Comparison of ENCODE assay signal across 18 cellular contexts in genomic region chr2:61662990-61663389, GRCh38.
DNase-seq lines count a peak whose midpoint lies in the region; ATAC-seq and TF ChIP-seq lines count a peak whose summit lies in the region.
"Had no signal": no experiment of that assay in that cellular context is flagged by ENCODE, and none has a peak within 500 bp of the region (broad histone marks: within the 10 kb centered on the region; RNA-seq: fewer than 3 reads in every experiment).

No MANE protein-coding gene starts in this region.

- intact Hi-C loops in activated CD8-positive, alpha-beta T cell treated with anti-CD3 and anti-CD28 coated beads for 36 hours (cut with micrococcal nuclease), result no loop called here
- intact Hi-C loops in Calu3 (cut with micrococcal nuclease; ENCODE audit: unreplicated experiment) (loop anchor here (5.0 kb wide), 1 partner anchor 241 kb away; no protein-coding TSS in a partner anchor), natural killer cell (cut with micrococcal nuclease) (no loop called here)

- POLR2A ChIA-PET in activated CD8-positive, alpha-beta T cell treated with anti-CD3 and anti-CD28 coated beads for 36 hours (lab: Charles Lee), result no interaction called here
- POLR2A ChIA-PET in activated CD8-positive, alpha-beta T cell treated with anti-CD3 and anti-CD28 coated beads, Interleukin-2, amount 10 ng/mL, durations not matched to agents 7 days and 5 days (lab: Charles Lee), result interaction anchor here (1.2 kb wide), 1 partner anchor 127 kb away, joined by 3 read pairs; no protein-coding TSS in a partner anchor

- no peak for TF ChIP-seq CTCF in activated CD8-positive, alpha-beta T cell treated with anti-CD3 and anti-CD28 coated beads for 36 hours (IDR thresholded peaks at IDR 0.05)
- TF ChIP-seq CTCF in Calu3 (IDR thresholded peaks at IDR 0.05; ENCODE audit: unreplicated experiment) (no peak), natural killer cell (IDR thresholded peaks at IDR 0.05) (no peak)

- no peaks in the 10 kb centered on the region for H3K36me3 Mint-ChIP-seq in activated CD8-positive, alpha-beta T cell treated with anti-CD3 and anti-CD28 coated beads for 36 hours (ENCODE audit: low read depth)
- no peaks in the 10 kb centered on the region for H3K36me3 Mint-ChIP-seq in activated CD8-positive, alpha-beta T cell treated with anti-CD3 and anti-CD28 coated beads, Interleukin-2, amount 10 ng/mL, durations not matched to agents 7 days and 5 days (ENCODE audit: low read depth)
- H3K36me3 Mint-ChIP-seq in Calu3 (ENCODE audit: insufficient read depth, unreplicated experiment) (peaks cover 8% of the 10 kb centered on the region), natural killer cell (no peaks in the 10 kb centered on the region)
- no peaks in the 10 kb centered on the region for H3K36me3 Mint-ChIP-seq in central memory CD8-positive, alpha-beta T cell (ENCODE audit: insufficient read depth)

- H3K4me3 Mint-ChIP-seq in activated CD8-positive, alpha-beta T cell treated with anti-CD3 and anti-CD28 coated beads for 36 hours, result no peak overlapping the region
- no peak overlapping the region for H3K4me3 Mint-ChIP-seq in activated CD8-positive, alpha-beta T cell treated with anti-CD3 and anti-CD28 coated beads, Interleukin-2, amount 10 ng/mL, durations not matched to agents 7 days and 5 days
- H3K4me3 Mint-ChIP-seq in Calu3 (ENCODE audit: low read depth, unreplicated experiment) (peak overlapping the region; percentile 6), natural killer cell (peak overlapping the region; percentile 66)
- peak overlapping the region; percentile 29 for H3K4me3 Mint-ChIP-seq in central memory CD8-positive, alpha-beta T cell
- H3K4me3 Mint-ChIP-seq: H9 had no signal

- H3K4me1 Mint-ChIP-seq in activated CD8-positive, alpha-beta T cell treated with anti-CD3 and anti-CD28 coated beads for 36 hours (ENCODE audit: low read depth), result peaks cover 10% of the 10 kb centered on the region
- H3K4me1 Mint-ChIP-seq in activated CD8-positive, alpha-beta T cell treated with anti-CD3 and anti-CD28 coated beads, Interleukin-2, amount 10 ng/mL, durations not matched to agents 7 days and 5 days (ENCODE audit: low read depth), result peaks cover 7% of the 10 kb centered on the region
- H3K4me1 Mint-ChIP-seq in Calu3 (ENCODE audit: low read depth, unreplicated experiment) (peaks cover 88% of the 10 kb centered on the region), natural killer cell (peaks cover 27 to 30% of the 10 kb centered on the region in 2 donors)
- peaks cover 37% of the 10 kb centered on the region for H3K4me1 Mint-ChIP-seq in central memory CD8-positive, alpha-beta T cell

- no TSS peak for BruUV-seq in Calu3 (replicated peaks; lab: Mats Ljungman, UMichigan)

- peak; percentile 61 for ATAC-seq in activated CD8-positive, alpha-beta T cell treated with anti-CD3 and anti-CD28 coated beads for 36 hours
- no peak for ATAC-seq in activated CD8-positive, alpha-beta T cell treated with anti-CD3 and anti-CD28 coated beads, Interleukin-2, amount 10 ng/mL, durations not matched to agents 7 days and 5 days
- peak; percentile 97 for ATAC-seq in central memory CD8-positive, alpha-beta T cell (replicated peaks; ENCODE audit: extremely low read depth, poor library complexity, severe bottlenecking)
- ATAC-seq in natural killer cell (peak; percentile 72 to 90 (median 84)), GM21576 (IDR thresholded peaks at IDR 0.05; ENCODE audit: unreplicated experiment) (no peak), HG02763 (IDR thresholded peaks at IDR 0.05; ENCODE audit: unreplicated experiment) (no peak), GM18517 (IDR thresholded peaks at IDR 0.05; ENCODE audit: unreplicated experiment) (no peak)

- CTCF ChIA-PET in activated CD8-positive, alpha-beta T cell treated with anti-CD3 and anti-CD28 coated beads for 36 hours (lab: Charles Lee), result no interaction called here
- CTCF ChIA-PET in activated CD8-positive, alpha-beta T cell treated with anti-CD3 and anti-CD28 coated beads, Interleukin-2, amount 10 ng/mL, durations not matched to agents 7 days and 5 days (lab: Charles Lee), result interaction anchor here (1.1 kb wide), 1 partner anchor 17 kb away, joined by 4 read pairs; no protein-coding TSS in a partner anchor
- CTCF ChIA-PET in Calu3 (lab: Charles Lee), result no interaction called here

- peak overlapping the region; percentile 2 for H3K27ac Mint-ChIP-seq in activated CD8-positive, alpha-beta T cell treated with anti-CD3 and anti-CD28 coated beads for 36 hours
- H3K27ac Mint-ChIP-seq in activated CD8-positive, alpha-beta T cell treated with anti-CD3 and anti-CD28 coated beads, Interleukin-2, amount 10 ng/mL, durations not matched to agents 7 days and 5 days, result no peak overlapping the region
- H3K27ac Mint-ChIP-seq in Calu3 (ENCODE audit: unreplicated experiment) (peak overlapping the region; percentile 76), natural killer cell (peak overlapping the region; percentile 38 to 63)
- H3K27ac Mint-ChIP-seq in central memory CD8-positive, alpha-beta T cell (ENCODE audit: low read depth), result peak overlapping the region; percentile 20
- H3K27ac Mint-ChIP-seq: H9 had no signal

- no peaks in the 10 kb centered on the region for H3K27me3 Mint-ChIP-seq in activated CD8-positive, alpha-beta T cell treated with anti-CD3 and anti-CD28 coated beads for 36 hours
- peaks cover 2% of the 10 kb centered on the region for H3K27me3 Mint-ChIP-seq in activated CD8-positive, alpha-beta T cell treated with anti-CD3 and anti-CD28 coated beads, Interleukin-2, amount 10 ng/mL, durations not matched to agents 7 days and 5 days (ENCODE audit: low read depth)
- no peaks in the 10 kb centered on the region for H3K27me3 Mint-ChIP-seq in Calu3 (ENCODE audit: unreplicated experiment)
- no peaks in the 10 kb centered on the region for H3K27me3 Mint-ChIP-seq in central memory CD8-positive, alpha-beta T cell
- H3K27me3 Mint-ChIP-seq in natural killer cell (ENCODE audit: low read depth in 2 of 2), result no peaks in the 10 kb centered on the region

- H3K9me3 Mint-ChIP-seq in activated CD8-positive, alpha-beta T cell treated with anti-CD3 and anti-CD28 coated beads for 36 hours, result no peaks in the 10 kb centered on the region
- H3K9me3 Mint-ChIP-seq in activated CD8-positive, alpha-beta T cell treated with anti-CD3 and anti-CD28 coated beads, Interleukin-2, amount 10 ng/mL, durations not matched to agents 7 days and 5 days (ENCODE audit: insufficient read depth), result no peaks in the 10 kb centered on the region
- H3K9me3 Mint-ChIP-seq in Calu3 (ENCODE audit: low read depth, unreplicated experiment) (peaks cover 2% of the 10 kb centered on the region), natural killer cell (no peaks in the 10 kb centered on the region)
- no peaks in the 10 kb centered on the region for H3K9me3 Mint-ChIP-seq in central memory CD8-positive, alpha-beta T cell

- peak; percentile 27 for DNase-seq in activated CD8-positive, alpha-beta T cell treated with anti-CD3 and anti-CD28 coated beads for 36 hours
- no peak for DNase-seq in activated CD8-positive, alpha-beta T cell treated with anti-CD3 and anti-CD28 coated beads, Interleukin-2, amount 10 ng/mL, durations not matched to agents 7 days and 5 days
- DNase-seq in Calu3, result no peak
- no peak for DNase-seq in central memory CD8-positive, alpha-beta T cell (ENCODE audit: low spot score in 2 of 2)
- no peak for DNase-seq in natural killer cell
- DNase-seq: ACHN, DMS79, H9, NCI-H1105, NCI-H1694, NCI-H2081, NCI-H2171, NCI-H345, NCI-H526, Right ventricle myocardium superior had no signal

Comparison
In these comparisons a context has a peak if more than half of its experiments do, and no peak if none do; other contexts are left out.
1. ATAC-seq: peak in activated CD8-positive, alpha-beta T cell treated with anti-CD3 and anti-CD28 coated beads for 36 hours (single experiment), central memory CD8-positive, alpha-beta T cell (single experiment) and natural killer cell (3 of 3); none in activated CD8-positive, alpha-beta T cell treated with anti-CD3 and anti-CD28 coated beads, Interleukin-2, amount 10 ng/mL, durations not matched to agents 7 days and 5 days (single experiment), GM21576 (single experiment), HG02763 (single experiment) and GM18517 (single experiment).
2. H3K4me3 Mint-ChIP-seq: peak in Calu3 (single experiment), central memory CD8-positive, alpha-beta T cell (single experiment) and natural killer cell (single experiment); none in activated CD8-positive, alpha-beta T cell treated with anti-CD3 and anti-CD28 coated beads for 36 hours (single experiment) and activated CD8-positive, alpha-beta T cell treated with anti-CD3 and anti-CD28 coated beads, Interleukin-2, amount 10 ng/mL, durations not matched to agents 7 days and 5 days (single experiment).